Comparison of ENCODE assay signal across 18 cellular contexts in the genomic region with DNA sequence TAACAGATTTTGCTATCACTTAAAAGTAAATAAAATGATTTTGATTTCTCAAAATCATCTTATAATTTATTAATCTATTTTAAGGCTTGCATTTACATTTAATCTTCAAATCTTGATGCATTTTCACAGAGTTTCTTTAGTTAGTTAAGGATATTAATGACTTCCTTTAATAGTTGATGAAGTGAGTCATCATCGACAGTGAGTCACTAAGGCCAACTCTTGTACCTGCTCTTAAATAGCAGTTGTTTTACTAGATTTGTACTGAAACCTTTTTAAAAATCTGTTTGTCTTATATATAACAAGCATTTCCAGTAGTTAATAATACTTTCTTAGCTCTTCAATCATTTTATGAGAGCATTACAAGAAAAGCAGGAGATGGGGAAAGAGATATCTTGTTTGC.
DNase-seq lines count a peak whose midpoint lies in the region; ATAC-seq and TF ChIP-seq lines count a peak whose summit lies in the region.
"Had no signal": no experiment of that assay in that cellular context is flagged by ENCODE, and none has a peak within 500 bp of the region (broad histone marks: within the 10 kb centered on the region; RNA-seq: fewer than 3 reads in every experiment).

No MANE protein-coding gene starts in this region.

- no peaks in the 10 kb centered on the region for H3K36me3 ChIP-seq in esophagus squamous epithelium
- H3K36me3 ChIP-seq: neutrophil had no signal

- H3K27me3 ChIP-seq in esophagus squamous epithelium: no peaks in the 10 kb centered on the region
- H3K27me3 ChIP-seq: neutrophil had no signal

- intact Hi-C loops in esophagus squamous epithelium (cut with DNase I): no loop called here

- no peak for ATAC-seq in GM19035 (IDR thresholded peaks at IDR 0.05; ENCODE audit: unreplicated experiment)
- ATAC-seq in GM18517 (IDR thresholded peaks at IDR 0.05; ENCODE audit: unreplicated experiment): no peak

- TF ChIP-seq CTCF in RWPE1 (conservative IDR thresholded peaks at IDR 0.05; ENCODE audit: low read depth): no peak
- no peak for TF ChIP-seq CTCF in epithelial cell of proximal tubule (conservative IDR thresholded peaks at IDR 0.05; ENCODE audit: low read depth, low read length)
- no peak for TF ChIP-seq CTCF in esophagus squamous epithelium (IDR thresholded peaks at IDR 0.05)

- DNase-seq in Daoy (ENCODE audit: low read depth) (peak; percentile 3), RWPE1 (ENCODE audit: low spot score) (peak; percentile 46), epithelial cell of proximal tubule (ENCODE audit: low read depth) (peak; percentile 26), renal cortical epithelial cell (ENCODE audit: low read depth) (peak; percentile 89), esophagus squamous epithelium (lab: John Stamatoyannopoulos, UW) (no peak)
- DNase-seq in stimulated activated CD4-positive, alpha-beta T cell treated with anti-CD3 and anti-CD28 coated beads, Interleukin-15, amount 100 ng/mL, for 24 hours: no peak
- DNase-seq: activated CD4-positive, alpha-beta memory T cell treated with anti-CD3 and anti-CD28 coated beads, Interleukin-2, amount 10 ng/mL, durations not matched to agents 7 days and 5 days; activated gamma-delta T cell treated with Interleukin-2 at 50 U/mL for 16 hours; activated T-cell treated with anti-CD3 and anti-CD28 coated beads for 4 hours; CD8-positive, alpha-beta memory T cell; central memory CD4-positive, alpha-beta T cell; islet precursor cell; NCI-H1930; NCI-H446 treated with DMSO at 0.1 percent for 48 hours had no signal

- WGBS in esophagus squamous epithelium, 2 donors: 26 to 32% methylated on average over 1 of the region's 1 CpG

- H3K9me3 ChIP-seq in esophagus squamous epithelium: no peaks in the 10 kb centered on the region
- H3K9me3 ChIP-seq: neutrophil had no signal

- H3K27ac ChIP-seq in RWPE1 (no peak overlapping the region), esophagus squamous epithelium (no peak overlapping the region)
- H3K27ac ChIP-seq: KMS-11, neutrophil had no signal

- no peaks in the 10 kb centered on the region for H3K4me1 ChIP-seq in esophagus squamous epithelium

- POLR2A ChIA-PET in RWPE1 (lab: Yijun Ruan, JAX; ENCODE audit: low non-redundant PET): no interaction called here

- CTCF ChIA-PET in RWPE1 (lab: Yijun Ruan, JAX): interaction anchor here (0.8 kb wide), 1 partner anchor 118 kb away, joined by 6 read pairs; no protein-coding TSS in a partner anchor

- no peak for TF ChIP-seq POLR2A in esophagus squamous epithelium (IDR thresholded peaks at IDR 0.05)

- H3K4me3 ChIP-seq in epithelial cell of proximal tubule (ENCODE audit: low read depth, low read length) (no peak overlapping the region), esophagus squamous epithelium (no peak overlapping the region)

Comparison
In these comparisons a context has a peak if more than half of its experiments do, and no peak if none do; other contexts are left out.
1. DNase-seq: peak in Daoy (single experiment), RWPE1 (single experiment), epithelial cell of proximal tubule (single experiment) and renal cortical epithelial cell (single experiment); none in stimulated activated CD4-positive, alpha-beta T cell treated with anti-CD3 and anti-CD28 coated beads, Interleukin-15, amount 100 ng/mL, for 24 hours (single experiment) and esophagus squamous epithelium (single experiment).